In genomic region chr11:77994434-77995362, GRCh38 we compare ENCODE assay signal across 1 cellular context.
TF ChIP-seq lines count a peak whose summit lies in the region.

INTS4 (minus strand) TSS chr11:77994668; CDS start chr11:77994643, 25 bp downstream.

TF ChIP-seq in A549, 52 proteins besides CTCF, POLR2A, EP300 and RAD21 (continued from another document):
- TF ChIP-seq HMGXB4 (CRISPR knock-in tag; IDR thresholded peaks at IDR 0.05; ENCODE audit: borderline replicate concordance), result no peak
- no peak for TF ChIP-seq ZFP36 (IDR thresholded peaks at IDR 0.05; ENCODE audit: borderline replicate concordance, partially characterized antibody)
- TF ChIP-seq ATOH8 (CRISPR knock-in tag; IDR thresholded peaks at IDR 0.05; ENCODE audit: low read depth), result peak; percentile 81; the same call in 1 of the 2 replicates
- TF ChIP-seq BCL3 (IDR thresholded peaks at IDR 0.05), result no peak; the same call in 1 of the 3 replicates
- no peak for TF ChIP-seq BHLHE40 (IDR thresholded peaks at IDR 0.05; ENCODE audit: low read depth, low read length)
- peak; percentile 65; the same call in 1 of the 2 replicates for TF ChIP-seq MYC (IDR thresholded peaks at IDR 0.05; ENCODE audit: borderline replicate concordance, low read length)
